1 cellular context compared by ENCODE assay signal in genomic region chr19:34732548-34733255, GRCh38.
TF ChIP-seq lines count a peak whose summit lies in the region.

No MANE protein-coding gene starts in this region.

TF ChIP-seq in H1, 55 proteins besides CTCF, POLR2A, EP300 and RAD21 (continued from another document):
- TF ChIP-seq HDAC2 (IDR thresholded peaks at IDR 0.05; ENCODE audit: borderline replicate concordance in 1 of 2, low read depth in 2 of 2, low read length in 2 of 2) (no peak), POU5F1 (IDR thresholded peaks at IDR 0.05; ENCODE audit: low read depth, low read length) (no peak), KDM1A (IDR thresholded peaks at IDR 0.05; ENCODE audit: borderline replicate concordance, low read length) (no peak), SP1 (IDR thresholded peaks at IDR 0.05; ENCODE audit: low read depth, low read length) (no peak), POLR2AphosphoS5 (IDR thresholded peaks at IDR 0.05; ENCODE audit: low read depth, low read length) (no peak)
- TF ChIP-seq, protein P1, sequence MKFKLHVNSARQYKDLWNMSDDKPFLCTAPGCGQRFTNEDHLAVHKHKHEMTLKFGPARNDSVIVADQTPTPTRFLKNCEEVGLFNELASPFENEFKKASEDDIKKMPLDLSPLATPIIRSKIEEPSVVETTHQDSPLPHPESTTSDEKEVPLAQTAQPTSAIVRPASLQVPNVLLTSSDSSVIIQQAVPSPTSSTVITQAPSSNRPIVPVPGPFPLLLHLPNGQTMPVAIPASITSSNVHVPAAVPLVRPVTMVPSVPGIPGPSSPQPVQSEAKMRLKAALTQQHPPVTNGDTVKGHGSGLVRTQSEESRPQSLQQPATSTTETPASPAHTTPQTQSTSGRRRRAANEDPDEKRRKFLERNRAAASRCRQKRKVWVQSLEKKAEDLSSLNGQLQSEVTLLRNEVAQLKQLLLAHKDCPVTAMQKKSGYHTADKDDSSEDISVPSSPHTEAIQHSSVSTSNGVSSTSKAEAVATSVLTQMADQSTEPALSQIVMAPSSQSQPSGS (IDR thresholded peaks at IDR 0.05; ENCODE audit: low read length), result no peak
